In the genomic region with DNA sequence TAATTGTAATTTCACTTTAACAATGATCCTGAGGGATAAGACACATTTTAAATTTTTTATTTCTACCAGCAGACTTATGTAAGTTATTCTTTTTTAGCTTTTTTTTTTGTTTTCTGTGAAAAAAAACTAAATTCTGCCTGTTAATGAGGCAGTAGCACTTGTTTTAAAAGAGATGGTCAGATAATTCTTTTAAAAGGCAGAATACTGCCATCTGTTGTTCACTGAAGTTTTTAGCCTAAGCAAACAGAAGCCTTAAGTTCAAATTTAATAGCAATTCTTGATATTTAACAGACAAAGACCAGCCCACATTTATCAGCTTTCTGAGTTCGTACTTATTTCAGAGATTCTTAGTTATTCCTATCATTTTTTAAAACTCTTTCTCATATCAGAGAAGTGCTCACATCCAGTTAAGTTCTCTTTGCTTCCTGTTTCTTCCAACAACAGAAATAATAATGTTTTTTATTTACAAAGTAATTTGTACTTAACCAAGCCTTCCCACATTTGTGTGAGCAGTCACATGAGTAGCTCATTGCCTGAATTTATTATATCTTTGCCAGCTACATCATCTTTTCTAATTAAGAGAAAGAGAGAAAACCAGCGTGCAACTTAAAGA, we compare ENCODE assay signal across 8 cellular contexts.
DNase-seq lines count a peak whose midpoint lies in the region; ATAC-seq, FAIRE-seq and TF ChIP-seq lines count a peak whose summit lies in the region.

No MANE protein-coding gene starts in this region.

- no peak for FAIRE-seq in HepG2 (lab: Jason Lieb, UNC)

- TF ChIP-seq CTCF in HepG2 (CRISPR knock-in tag; IDR thresholded peaks at IDR 0.05): peak; percentile 48

- WGBS in HepG2 (ENCODE audit: low lambda C conversion rate): 15% methylated on average over 2 of the region's 2 CpGs

- intact Hi-C loops in HepG2 (cut with micrococcal nuclease; ENCODE audit: unreplicated experiment): loop anchor here (2.0 kb wide), 2 partner anchors 137 to 863 kb away; no protein-coding TSS in a partner anchor

- H3K36me3 Mint-ChIP-seq in activated T-cell treated with anti-CD3 and anti-CD28 coated beads, Interleukin-2, amount 50 U/mL, for 4 hours (ENCODE audit: insufficient read depth): no peaks in the 10 kb centered on the region

- H2AFZ ChIP-seq in HepG2 (ENCODE audit: low read length): no peak overlapping the region

- H3K4me1 ChIP-seq in HepG2 (ENCODE audit: insufficient read depth, low read length): no peaks in the 10 kb centered on the region

- CTCF ChIA-PET in HepG2 (lab: Yijun Ruan, JAX; ENCODE audit: low intra/inter-chr PET ratio, low total read pairs): interaction anchor here (1.3 kb wide), 1 partner anchor 138 kb away, joined by 8 read pairs; no protein-coding TSS in a partner anchor

- no peak overlapping the region for H3K4me2 ChIP-seq in HepG2 (ENCODE audit: low read depth, low read length)

- no peak overlapping the region for H3K4me3 ChIP-seq in HepG2 (replicated peaks in 1 of 3; ENCODE audit: insufficient read depth in 1 of 3, low read depth in 2 of 3, low read length in 3 of 3)

- POLR2A ChIA-PET in HepG2 (lab: Yijun Ruan, JAX): no interaction called here

- H3K27me3 Mint-ChIP-seq in activated T-cell treated with anti-CD3 and anti-CD28 coated beads, Interleukin-2, amount 50 U/mL, for 4 hours (ENCODE audit: low read depth): no peaks in the 10 kb centered on the region

- H3K9me3 Mint-ChIP-seq in activated T-cell treated with anti-CD3 and anti-CD28 coated beads, Interleukin-2, amount 50 U/mL, for 4 hours: no peaks in the 10 kb centered on the region

- no peak overlapping the region for H3K27ac ChIP-seq in HepG2 (ENCODE audit: extremely low read length, insufficient read depth, low read length)

- no peak overlapping the region for H3K9ac ChIP-seq in HepG2 (ENCODE audit: insufficient read depth, low read depth, low read length)

- H3K36me3 ChIP-seq in HepG2 (replicated peaks in 1 of 2; ENCODE audit: control insufficient read depth in 1 of 2, insufficient read depth in 2 of 2, low read length in 2 of 2): no peaks in the 10 kb centered on the region

- no peaks in the 10 kb centered on the region for H3K9me3 ChIP-seq in HepG2 (ENCODE audit: low read length)

- no peaks in the 10 kb centered on the region for H3K79me2 ChIP-seq in HepG2 (ENCODE audit: insufficient read depth, low read length)

- ATAC-seq in HepG2 (no peak), HG02885 (IDR thresholded peaks at IDR 0.05; ENCODE audit: poor library complexity, unreplicated experiment) (no peak)
- no peak for ATAC-seq in activated CD4-positive, CD25-positive, alpha-beta regulatory T cell treated with anti-CD3 and anti-CD28 coated beads, Interleukin-2, amount 50 U/mL, for 24 hours
- ATAC-seq in activated T-cell treated with anti-CD3 and anti-CD28 coated beads, Interleukin-2, amount 50 U/mL, for 4 hours: no peak

- TF ChIP-seq EP300 in HepG2 (IDR thresholded peaks at IDR 0.05; ENCODE audit: low read depth in 2 of 2, low read length in 2 of 2): no peak
- no peak for TF ChIP-seq EP300 in HepG2 (CRISPR knock-in tag; IDR thresholded peaks at IDR 0.05; ENCODE audit: borderline replicate concordance)

- in situ Hi-C loops in T47D (cut with HindIII; ENCODE audit: low pct_unique_long_range_greater_than_20kb, low sequenced_read_pairs): no loop called here
- in situ Hi-C loops in HepG2 (cut with HindIII; ENCODE audit: extremely low pct_ligation_motif_present, low pct_unique_long_range_greater_than_20kb): loop anchor here (25.0 kb wide), 1 partner anchor 864 kb away; no protein-coding TSS in a partner anchor

- H4K20me1 ChIP-seq in HepG2 (ENCODE audit: insufficient read depth, low read length): no peaks in the 10 kb centered on the region

- DNase-seq in DMS53 treated with DMSO at 0.1 percent for 48 hours (lab: John Stamatoyannopoulos, UW; ENCODE audit: unreplicated experiment) (peak; percentile 84), NCI-H128 (lab: John Stamatoyannopoulos, UW; ENCODE audit: unreplicated experiment) (peak; percentile 4), T47D (ENCODE audit: low read depth in 1 of 2, low spot score in 1 of 2) (peak; percentile 4 to 51), HepG2 (ENCODE audit: low spot score) (peak; percentile 28)
- no peak for DNase-seq in activated CD4-positive, alpha-beta T cell treated with anti-CD3 and anti-CD28 coated beads, Interleukin-2, amount 50 U/mL, for 4 hours
- no peak for DNase-seq in activated T-cell treated with anti-CD3 and anti-CD28 coated beads, Interleukin-2, amount 50 U/mL, for 4 hours

- H3K4me3 Mint-ChIP-seq in activated T-cell treated with anti-CD3 and anti-CD28 coated beads, Interleukin-2, amount 50 U/mL, for 4 hours: no peak overlapping the region

- no peak for TF ChIP-seq POLR2A in HepG2 (IDR thresholded peaks at IDR 0.05; ENCODE audit: insufficient read depth in 1 of 2, low read depth in 2 of 2, low read length in 2 of 2)

- no peaks in the 10 kb centered on the region for H3K4me1 Mint-ChIP-seq in activated T-cell treated with anti-CD3 and anti-CD28 coated beads, Interleukin-2, amount 50 U/mL, for 4 hours (ENCODE audit: low read depth)

- TF ChIP-seq RAD21 in HepG2 (CRISPR knock-in tag; IDR thresholded peaks at IDR 0.05): no peak

- BruUV-seq in HepG2 (replicated peaks; lab: Mats Ljungman, UMichigan): no TSS peak

- H3K27me3 ChIP-seq in HepG2 (ENCODE audit: control insufficient read depth in 1 of 2, insufficient read depth in 2 of 2, low read length in 2 of 2): no peaks in the 10 kb centered on the region; a peak in 1 of 5 replicates

TF ChIP-seq in HepG2, 621 proteins besides CTCF, POLR2A, EP300 and RAD21:
- TF ChIP-seq SMC3 (IDR thresholded peaks at IDR 0.05; ENCODE audit: low read length): peak; percentile 14; the same call in 1 of the 2 replicates
- no peak for TF ChIP-seq ZNF550 (CRISPR knock-in tag; IDR thresholded peaks at IDR 0.05; ENCODE audit: borderline replicate concordance)
- no peak for TF ChIP-seq SCMH1 (CRISPR knock-in tag; IDR thresholded peaks at IDR 0.05; ENCODE audit: borderline replicate concordance)
- no peak for TF ChIP-seq ZNF234 (CRISPR knock-in tag; conservative IDR thresholded peaks at IDR 0.05)
- TF ChIP-seq STAG1 (CRISPR knock-in tag; IDR thresholded peaks at IDR 0.05): peak; percentile 44
- no peak for TF ChIP-seq PRMT3 (CRISPR knock-in tag; IDR thresholded peaks at IDR 0.05; ENCODE audit: borderline replicate concordance, low read depth)

Comparison
In these comparisons a context has a peak if more than half of its experiments do, and no peak if none do; other contexts are left out.
1. DNase-seq: peak in DMS53 treated with DMSO at 0.1 percent for 48 hours (single experiment), NCI-H128 (single experiment), T47D (2 of 2) and HepG2 (single experiment); none in activated CD4-positive, alpha-beta T cell treated with anti-CD3 and anti-CD28 coated beads, Interleukin-2, amount 50 U/mL, for 4 hours (0 of 2) and activated T-cell treated with anti-CD3 and anti-CD28 coated beads, Interleukin-2, amount 50 U/mL, for 4 hours (single experiment).